Comparison of ENCODE assay signal across 1 cellular context in genomic region chr1:111139956-111140679, GRCh38.
TF ChIP-seq lines count a peak whose summit lies in the region.

Gene CEPT1, plus strand, starts transcription at chr1:111140223. Its CDS starts 7,492 bp downstream, at chr1:111147715.
Gene DRAM2, minus strand, starts transcription at chr1:111140093. Its CDS starts 8,539 bp downstream, at chr1:111131554.

TF ChIP-seq in HepG2, 621 proteins besides CTCF, POLR2A, EP300 and RAD21 (continued from another document and continues in another):
- TF ChIP-seq, protein P1, sequence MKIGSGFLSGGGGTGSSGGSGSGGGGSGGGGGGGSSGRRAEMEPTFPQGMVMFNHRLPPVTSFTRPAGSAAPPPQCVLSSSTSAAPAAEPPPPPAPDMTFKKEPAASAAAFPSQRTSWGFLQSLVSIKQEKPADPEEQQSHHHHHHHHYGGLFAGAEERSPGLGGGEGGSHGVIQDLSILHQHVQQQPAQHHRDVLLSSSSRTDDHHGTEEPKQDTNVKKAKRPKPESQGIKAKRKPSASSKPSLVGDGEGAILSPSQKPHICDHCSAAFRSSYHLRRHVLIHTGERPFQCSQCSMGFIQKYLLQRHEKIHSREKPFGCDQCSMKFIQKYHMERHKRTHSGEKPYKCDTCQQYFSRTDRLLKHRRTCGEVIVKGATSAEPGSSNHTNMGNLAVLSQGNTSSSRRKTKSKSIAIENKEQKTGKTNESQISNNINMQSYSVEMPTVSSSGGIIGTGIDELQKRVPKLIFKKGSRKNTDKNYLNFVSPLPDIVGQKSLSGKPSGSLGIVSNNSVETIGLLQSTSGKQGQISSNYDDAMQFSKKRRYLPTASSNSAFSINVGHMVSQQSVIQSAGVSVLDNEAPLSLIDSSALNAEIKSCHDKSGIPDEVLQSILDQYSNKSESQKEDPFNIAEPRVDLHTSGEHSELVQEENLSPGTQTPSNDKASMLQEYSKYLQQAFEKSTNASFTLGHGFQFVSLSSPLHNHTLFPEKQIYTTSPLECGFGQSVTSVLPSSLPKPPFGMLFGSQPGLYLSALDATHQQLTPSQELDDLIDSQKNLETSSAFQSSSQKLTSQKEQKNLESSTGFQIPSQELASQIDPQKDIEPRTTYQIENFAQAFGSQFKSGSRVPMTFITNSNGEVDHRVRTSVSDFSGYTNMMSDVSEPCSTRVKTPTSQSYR (CRISPR knock-in tag; IDR thresholded peaks at IDR 0.05; ENCODE audit: borderline replicate concordance), result 0 out of 2 replicates have a peak, but pooled peaks have one; percentile 23
- TF ChIP-seq ARID2 (CRISPR knock-in tag; IDR thresholded peaks at IDR 0.05; ENCODE audit: borderline replicate concordance), result no peak
- peak; percentile 13 for TF ChIP-seq SKI (IDR thresholded peaks at IDR 0.05; ENCODE audit: partially characterized antibody)
- 0 out of 4 replicates have a peak, but pooled peaks of 1 of the 2 experiments have one; percentile 10 for TF ChIP-seq REST (IDR thresholded peaks at IDR 0.05; ENCODE audit: borderline replicate concordance in 1 of 2, low read depth in 1 of 2, low read length in 2 of 2)
- peak; percentile 82 for TF ChIP-seq IKZF5 (CRISPR knock-in tag; IDR thresholded peaks at IDR 0.05)
- no peak for TF ChIP-seq SRSF4 (IDR thresholded peaks at IDR 0.05; ENCODE audit: low read depth, low read length, poor library complexity, severe bottlenecking)
- TF ChIP-seq, protein P2, sequence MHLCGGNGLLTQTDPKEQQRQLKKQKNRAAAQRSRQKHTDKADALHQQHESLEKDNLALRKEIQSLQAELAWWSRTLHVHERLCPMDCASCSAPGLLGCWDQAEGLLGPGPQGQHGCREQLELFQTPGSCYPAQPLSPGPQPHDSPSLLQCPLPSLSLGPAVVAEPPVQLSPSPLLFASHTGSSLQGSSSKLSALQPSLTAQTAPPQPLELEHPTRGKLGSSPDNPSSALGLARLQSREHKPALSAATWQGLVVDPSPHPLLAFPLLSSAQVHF (CRISPR knock-in tag; IDR thresholded peaks at IDR 0.05), result no peak
- TF ChIP-seq TEAD2 (CRISPR knock-in tag; IDR thresholded peaks at IDR 0.05), result no peak
- TF ChIP-seq ZNF136 (CRISPR knock-in tag; IDR thresholded peaks at IDR 0.05; ENCODE audit: low read depth), result no peak
- no peak for TF ChIP-seq ZNF496 (CRISPR knock-in tag; IDR thresholded peaks at IDR 0.05; ENCODE audit: insufficient replicate concordance)
- TF ChIP-seq HDAC2 (CRISPR knock-in tag; IDR thresholded peaks at IDR 0.05), result peak; percentile 20; the same call in 1 of the 2 replicates
- peak; percentile 84 for TF ChIP-seq PHF8 (CRISPR knock-in tag; IDR thresholded peaks at IDR 0.05)
- TF ChIP-seq CC2D1A (CRISPR knock-in tag; IDR thresholded peaks at IDR 0.05), result 0 out of 2 replicates have a peak, but pooled peaks have one; percentile 42
- no peak for TF ChIP-seq ZNF251 (CRISPR knock-in tag; IDR thresholded peaks at IDR 0.05)
- no peak for TF ChIP-seq POLR2AphosphoS2 (IDR thresholded peaks at IDR 0.05; ENCODE audit: low read depth, low read length)
- no peak for TF ChIP-seq ZNF367 (CRISPR knock-in tag; IDR thresholded peaks at IDR 0.05; ENCODE audit: borderline replicate concordance)
- no peak for TF ChIP-seq ZNF207 (IDR thresholded peaks at IDR 0.05; ENCODE audit: borderline replicate concordance)
- TF ChIP-seq ZFP90 (CRISPR knock-in tag; IDR thresholded peaks at IDR 0.05; ENCODE audit: borderline replicate concordance), result no peak
- peak; percentile 5; the same call in 1 of the 2 replicates for TF ChIP-seq PITX1 (CRISPR knock-in tag; IDR thresholded peaks at IDR 0.05)
- TF ChIP-seq MIER3 (CRISPR knock-in tag; IDR thresholded peaks at IDR 0.05; ENCODE audit: borderline replicate concordance), result no peak; the same call in 1 of the 2 replicates
- TF ChIP-seq TRIM24 (CRISPR knock-in tag; IDR thresholded peaks at IDR 0.05), result no peak
- TF ChIP-seq, protein P3, sequence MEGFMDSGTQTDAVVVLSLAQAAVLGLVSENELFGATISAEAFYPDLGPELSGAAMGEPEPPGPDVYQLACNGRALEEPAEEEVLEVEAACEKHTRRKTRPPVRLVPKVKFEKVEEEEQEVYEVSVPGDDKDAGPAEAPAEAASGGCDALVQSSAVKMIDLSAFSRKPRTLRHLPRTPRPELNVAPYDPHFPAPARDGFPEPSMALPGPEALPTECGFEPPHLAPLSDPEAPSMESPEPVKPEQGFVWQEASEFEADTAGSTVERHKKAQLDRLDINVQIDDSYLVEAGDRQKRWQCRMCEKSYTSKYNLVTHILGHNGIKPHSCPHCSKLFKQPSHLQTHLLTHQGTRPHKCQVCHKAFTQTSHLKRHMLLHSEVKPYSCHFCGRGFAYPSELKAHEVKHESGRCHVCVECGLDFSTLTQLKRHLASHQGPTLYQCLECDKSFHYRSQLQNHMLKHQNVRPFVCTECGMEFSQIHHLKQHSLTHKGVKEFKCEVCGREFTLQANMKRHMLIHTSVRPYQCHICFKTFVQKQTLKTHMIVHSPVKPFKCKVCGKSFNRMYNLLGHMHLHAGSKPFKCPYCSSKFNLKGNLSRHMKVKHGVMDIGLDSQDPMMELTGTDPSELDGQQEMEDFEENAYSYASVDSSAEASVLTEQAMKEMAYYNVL (CRISPR knock-in tag; IDR thresholded peaks at IDR 0.05; ENCODE audit: borderline replicate concordance), result no peak; the same call in none of the 2 replicates
- TF ChIP-seq, protein P4, sequence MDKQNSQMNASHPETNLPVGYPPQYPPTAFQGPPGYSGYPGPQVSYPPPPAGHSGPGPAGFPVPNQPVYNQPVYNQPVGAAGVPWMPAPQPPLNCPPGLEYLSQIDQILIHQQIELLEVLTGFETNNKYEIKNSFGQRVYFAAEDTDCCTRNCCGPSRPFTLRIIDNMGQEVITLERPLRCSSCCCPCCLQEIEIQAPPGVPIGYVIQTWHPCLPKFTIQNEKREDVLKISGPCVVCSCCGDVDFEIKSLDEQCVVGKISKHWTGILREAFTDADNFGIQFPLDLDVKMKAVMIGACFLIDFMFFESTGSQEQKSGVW (CRISPR knock-in tag; IDR thresholded peaks at IDR 0.05; ENCODE audit: borderline replicate concordance), result no peak
- TF ChIP-seq ZFY (CRISPR knock-in tag; IDR thresholded peaks at IDR 0.05), result peak; percentile 82
- TF ChIP-seq ZNF17 (CRISPR knock-in tag; IDR thresholded peaks at IDR 0.05), result no peak
- TF ChIP-seq GPN1 (CRISPR knock-in tag; IDR thresholded peaks at IDR 0.05; ENCODE audit: borderline replicate concordance), result no peak
- TF ChIP-seq ZNF570 (CRISPR knock-in tag; IDR thresholded peaks at IDR 0.05; ENCODE audit: borderline replicate concordance), result no peak
- TF ChIP-seq U2AF2 (IDR thresholded peaks at IDR 0.05; ENCODE audit: low read depth, low read length), result no peak
- TF ChIP-seq, protein P5, sequence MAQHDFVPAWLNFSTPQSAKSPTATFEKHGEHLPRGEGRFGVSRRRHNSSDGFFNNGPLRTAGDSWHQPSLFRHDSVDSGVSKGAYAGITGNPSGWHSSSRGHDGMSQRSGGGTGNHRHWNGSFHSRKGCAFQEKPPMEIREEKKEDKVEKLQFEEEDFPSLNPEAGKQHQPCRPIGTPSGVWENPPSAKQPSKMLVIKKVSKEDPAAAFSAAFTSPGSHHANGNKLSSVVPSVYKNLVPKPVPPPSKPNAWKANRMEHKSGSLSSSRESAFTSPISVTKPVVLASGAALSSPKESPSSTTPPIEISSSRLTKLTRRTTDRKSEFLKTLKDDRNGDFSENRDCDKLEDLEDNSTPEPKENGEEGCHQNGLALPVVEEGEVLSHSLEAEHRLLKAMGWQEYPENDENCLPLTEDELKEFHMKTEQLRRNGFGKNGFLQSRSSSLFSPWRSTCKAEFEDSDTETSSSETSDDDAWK (CRISPR knock-in tag; IDR thresholded peaks at IDR 0.05), result no peak
- TF ChIP-seq, protein P6, sequence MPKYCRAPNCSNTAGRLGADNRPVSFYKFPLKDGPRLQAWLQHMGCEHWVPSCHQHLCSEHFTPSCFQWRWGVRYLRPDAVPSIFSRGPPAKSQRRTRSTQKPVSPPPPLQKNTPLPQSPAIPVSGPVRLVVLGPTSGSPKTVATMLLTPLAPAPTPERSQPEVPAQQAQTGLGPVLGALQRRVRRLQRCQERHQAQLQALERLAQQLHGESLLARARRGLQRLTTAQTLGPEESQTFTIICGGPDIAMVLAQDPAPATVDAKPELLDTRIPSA (CRISPR knock-in tag; IDR thresholded peaks at IDR 0.05; ENCODE audit: borderline replicate concordance), result no peak
- TF ChIP-seq ZNF441 (CRISPR knock-in tag; IDR thresholded peaks at IDR 0.05; ENCODE audit: borderline replicate concordance), result peak; percentile 96
- 0 out of 2 replicates have a peak, but pooled peaks have one; percentile 13 for TF ChIP-seq FOSL1 (CRISPR knock-in tag; IDR thresholded peaks at IDR 0.05; ENCODE audit: borderline replicate concordance)
- no peak for TF ChIP-seq ZNF260 (CRISPR knock-in tag; IDR thresholded peaks at IDR 0.05; ENCODE audit: borderline replicate concordance, low read depth)
- TF ChIP-seq, protein P7, sequence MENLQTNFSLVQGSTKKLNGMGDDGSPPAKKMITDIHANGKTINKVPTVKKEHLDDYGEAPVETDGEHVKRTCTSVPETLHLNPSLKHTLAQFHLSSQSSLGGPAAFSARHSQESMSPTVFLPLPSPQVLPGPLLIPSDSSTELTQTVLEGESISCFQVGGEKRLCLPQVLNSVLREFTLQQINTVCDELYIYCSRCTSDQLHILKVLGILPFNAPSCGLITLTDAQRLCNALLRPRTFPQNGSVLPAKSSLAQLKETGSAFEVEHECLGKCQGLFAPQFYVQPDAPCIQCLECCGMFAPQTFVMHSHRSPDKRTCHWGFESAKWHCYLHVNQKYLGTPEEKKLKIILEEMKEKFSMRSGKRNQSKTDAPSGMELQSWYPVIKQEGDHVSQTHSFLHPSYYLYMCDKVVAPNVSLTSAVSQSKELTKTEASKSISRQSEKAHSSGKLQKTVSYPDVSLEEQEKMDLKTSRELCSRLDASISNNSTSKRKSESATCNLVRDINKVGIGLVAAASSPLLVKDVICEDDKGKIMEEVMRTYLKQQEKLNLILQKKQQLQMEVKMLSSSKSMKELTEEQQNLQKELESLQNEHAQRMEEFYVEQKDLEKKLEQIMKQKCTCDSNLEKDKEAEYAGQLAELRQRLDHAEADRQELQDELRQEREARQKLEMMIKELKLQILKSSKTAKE (CRISPR knock-in tag; IDR thresholded peaks at IDR 0.05; ENCODE audit: borderline replicate concordance), result no peak
- TF ChIP-seq ZBTB49 (CRISPR knock-in tag; IDR thresholded peaks at IDR 0.05; ENCODE audit: borderline replicate concordance), result no peak
- peak; percentile 2 for TF ChIP-seq FOSL2 (CRISPR knock-in tag; IDR thresholded peaks at IDR 0.05)
- no peak for TF ChIP-seq MED8 (CRISPR knock-in tag; IDR thresholded peaks at IDR 0.05; ENCODE audit: insufficient replicate concordance)
- TF ChIP-seq, protein P8, sequence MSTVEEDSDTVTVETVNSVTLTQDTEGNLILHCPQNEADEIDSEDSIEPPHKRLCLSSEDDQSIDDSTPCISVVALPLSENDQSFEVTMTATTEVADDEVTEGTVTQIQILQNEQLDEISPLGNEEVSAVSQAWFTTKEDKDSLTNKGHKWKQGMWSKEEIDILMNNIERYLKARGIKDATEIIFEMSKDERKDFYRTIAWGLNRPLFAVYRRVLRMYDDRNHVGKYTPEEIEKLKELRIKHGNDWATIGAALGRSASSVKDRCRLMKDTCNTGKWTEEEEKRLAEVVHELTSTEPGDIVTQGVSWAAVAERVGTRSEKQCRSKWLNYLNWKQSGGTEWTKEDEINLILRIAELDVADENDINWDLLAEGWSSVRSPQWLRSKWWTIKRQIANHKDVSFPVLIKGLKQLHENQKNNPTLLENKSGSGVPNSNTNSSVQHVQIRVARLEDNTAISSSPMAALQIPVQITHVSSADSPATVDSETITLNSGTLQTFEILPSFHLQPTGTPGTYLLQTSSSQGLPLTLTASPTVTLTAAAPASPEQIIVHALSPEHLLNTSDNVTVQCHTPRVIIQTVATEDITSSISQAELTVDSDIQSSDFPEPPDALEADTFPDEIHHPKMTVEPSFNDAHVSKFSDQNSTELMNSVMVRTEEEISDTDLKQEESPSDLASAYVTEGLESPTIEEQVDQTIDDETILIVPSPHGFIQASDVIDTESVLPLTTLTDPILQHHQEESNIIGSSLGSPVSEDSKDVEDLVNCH (CRISPR knock-in tag; IDR thresholded peaks at IDR 0.05), result no peak
